Comparison of ENCODE assay signal across 4 cellular contexts in the genomic region with DNA sequence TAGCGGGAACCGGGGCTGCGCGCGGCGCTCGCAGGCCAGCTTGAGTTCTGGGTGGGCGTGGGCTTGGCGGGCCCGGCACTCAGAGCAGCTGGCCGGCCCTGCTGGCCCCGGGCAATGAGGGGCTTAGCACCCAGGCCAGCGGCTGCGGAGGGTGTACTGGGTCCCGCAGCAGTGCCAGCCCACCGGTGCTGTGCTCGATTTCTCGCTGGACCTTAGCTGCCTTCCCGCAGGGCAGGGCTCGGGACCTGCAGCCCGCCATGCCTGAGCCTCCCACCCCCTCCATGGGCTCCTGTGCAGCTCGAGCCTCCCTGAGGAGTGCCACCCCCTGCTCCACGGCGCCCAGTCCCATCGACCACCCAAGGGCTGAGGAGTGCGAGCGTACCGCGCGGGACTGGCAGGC.
DNase-seq lines count a peak whose midpoint lies in the region; ATAC-seq, FAIRE-seq and TF ChIP-seq lines count a peak whose summit lies in the region.
"Not testable (repeated sequence)": the region's sequence is repeated elsewhere in the genome, so short reads cannot be mapped to it uniquely, and the experiment has no call there.

No MANE protein-coding gene starts in this region.

- TF ChIP-seq RAD21 in K562 (CRISPR knock-in tag; conservative IDR thresholded peaks at IDR 0.05 in 1 of 2, IDR thresholded peaks at IDR 0.05 in 1 of 2): not testable (repeated sequence)

- not testable (repeated sequence) for H3K9ac ChIP-seq in K562 (ENCODE audit: insufficient read depth in 1 of 2, low read depth in 2 of 2, low read length in 2 of 2); kidney (ENCODE audit: low read length in 2 of 2)

- not testable (repeated sequence) for H3K36me3 ChIP-seq in K562 (ENCODE audit: control insufficient read depth, insufficient read depth, low read length); mucosa of descending colon (ENCODE audit: low read depth)
- peaks cover 6 to 18% of the 10 kb centered on the region in 2 donors for H3K36me3 ChIP-seq in kidney (ENCODE audit: control insufficient read depth in 1 of 2, insufficient read depth in 2 of 2, low read length in 2 of 2)

- 94% methylated on average over 14 of the region's 30 CpGs for WGBS in K562 (ENCODE audit: insufficient coverage, low coverage, missing lambda C conversion rate)

- H3K4me1 ChIP-seq in K562 (replicated peaks in 1 of 2; ENCODE audit: control insufficient read depth in 2 of 2, insufficient read depth in 2 of 2, low read length in 2 of 2); kidney (ENCODE audit: control insufficient read depth in 1 of 2, insufficient read depth in 1 of 2, low read depth in 1 of 2, low read length in 2 of 2); mucosa of descending colon (ENCODE audit: low read depth): not testable (repeated sequence)

- not testable (repeated sequence) for H3K27me3 Mint-ChIP-seq in chondrocyte (ENCODE audit: low read depth)

- not testable (repeated sequence) for H3K9me3 ChIP-seq in K562 (replicated peaks; ENCODE audit: control insufficient read depth, insufficient read depth, low read depth, low read length); kidney (ENCODE audit: control insufficient read depth in 1 of 2, low read length in 2 of 2); mucosa of descending colon

- POLR2A ChIA-PET in K562 (lab: Yijun Ruan, JAX): not testable (repeated sequence)

- not testable (repeated sequence) for H3K4me3 ChIP-seq in K562; kidney (ENCODE audit: low read length in 2 of 2); mucosa of descending colon

- not testable (repeated sequence) for H3K4me2 ChIP-seq in K562 (ENCODE audit: insufficient read depth, low read length)

- H3K27ac ChIP-seq in K562 (ENCODE audit: extremely low read depth, low read depth, low read length); kidney (ENCODE audit: low read depth in 2 of 2, low read length in 2 of 2): not testable (repeated sequence)

- not testable (repeated sequence) for ATAC-seq in K562, mucosa of descending colon

- H4K20me1 ChIP-seq in K562 (replicated peaks; ENCODE audit: control insufficient read depth, insufficient read depth, low read length): not testable (repeated sequence)

- TF ChIP-seq EP300 in K562 (IDR thresholded peaks at IDR 0.05; ENCODE audit: low read length): not testable (repeated sequence)

- not testable (repeated sequence) for TF ChIP-seq CTCF in K562 (IDR thresholded peaks at IDR 0.05 in 2 of 3, conservative IDR thresholded peaks at IDR 0.05 in 1 of 3; ENCODE audit: insufficient read depth in 2 of 3, low read depth in 1 of 3, low read length in 3 of 3); chondrocyte (IDR thresholded peaks at IDR 0.05); kidney (IDR thresholded peaks at IDR 0.05; ENCODE audit: borderline replicate concordance, extremely low read depth, insufficient read depth); mucosa of descending colon (IDR thresholded peaks at IDR 0.05)

- not testable (repeated sequence) for H3K79me2 ChIP-seq in K562 (ENCODE audit: control insufficient read depth, insufficient read depth, low read length)

- FAIRE-seq in K562 (lab: Jason Lieb, UNC); kidney (lab: Jason Lieb, UNC): not testable (repeated sequence)

- not testable (repeated sequence) for H3K9me1 ChIP-seq in K562 (ENCODE audit: control insufficient read depth, insufficient read depth, low read length)

- BruUV-seq in K562 (replicated peaks; lab: Mats Ljungman, UMichigan): not testable (repeated sequence)

- not testable (repeated sequence) for H3K4me3 Mint-ChIP-seq in chondrocyte (ENCODE audit: unreplicated experiment)

- peaks cover 15% of the 10 kb centered on the region for H3K4me1 Mint-ChIP-seq in chondrocyte (ENCODE audit: low read depth)

- intact Hi-C loops in K562 (cut with micrococcal nuclease); kidney (cut with DNase I); mucosa of descending colon (cut with DNase I, micrococcal nuclease): not testable (repeated sequence)

- CTCF ChIA-PET in K562 (lab: Yijun Ruan, JAX; ENCODE audit: low intra/inter-chr PET ratio): not testable (repeated sequence)

- not testable (repeated sequence) for H3K9me3 Mint-ChIP-seq in chondrocyte (ENCODE audit: low read depth)

- not testable (repeated sequence) for H3K27me3 ChIP-seq in K562 (ENCODE audit: control insufficient read depth in 2 of 2, insufficient read depth in 2 of 2, low read length in 2 of 2)

- not testable (repeated sequence) for H2AFZ ChIP-seq in K562 (ENCODE audit: low read depth, low read length)

- DNase-seq in K562 (ENCODE audit: extremely low read depth in 1 of 4, low spot score in 3 of 4): not testable (repeated sequence)
- DNase-seq in chondrocyte (ENCODE audit: low spot score) (peak; percentile 57), kidney (peak; percentile 58), mucosa of descending colon (peak in 2 of 3 donors; percentile 15 to 39)

- H3K36me3 Mint-ChIP-seq in chondrocyte (ENCODE audit: low read depth): peaks cover 22% of the 10 kb centered on the region

- in situ Hi-C loops in K562 (cut with MboI): not testable (repeated sequence)

- not testable (repeated sequence) for TF ChIP-seq POLR2A in K562 (conservative IDR thresholded peaks at IDR 0.05)

- not testable (repeated sequence) for H3K27ac Mint-ChIP-seq in chondrocyte (ENCODE audit: unreplicated experiment)

TF ChIP-seq in K562, 482 proteins besides CTCF, POLR2A, EP300 and RAD21:
- TF ChIP-seq ZBTB33 (CRISPR knock-in tag; IDR thresholded peaks at IDR 0.05): peak; percentile 38
